Comparison of ENCODE assay signal across 13 cellular contexts in the genomic region with DNA sequence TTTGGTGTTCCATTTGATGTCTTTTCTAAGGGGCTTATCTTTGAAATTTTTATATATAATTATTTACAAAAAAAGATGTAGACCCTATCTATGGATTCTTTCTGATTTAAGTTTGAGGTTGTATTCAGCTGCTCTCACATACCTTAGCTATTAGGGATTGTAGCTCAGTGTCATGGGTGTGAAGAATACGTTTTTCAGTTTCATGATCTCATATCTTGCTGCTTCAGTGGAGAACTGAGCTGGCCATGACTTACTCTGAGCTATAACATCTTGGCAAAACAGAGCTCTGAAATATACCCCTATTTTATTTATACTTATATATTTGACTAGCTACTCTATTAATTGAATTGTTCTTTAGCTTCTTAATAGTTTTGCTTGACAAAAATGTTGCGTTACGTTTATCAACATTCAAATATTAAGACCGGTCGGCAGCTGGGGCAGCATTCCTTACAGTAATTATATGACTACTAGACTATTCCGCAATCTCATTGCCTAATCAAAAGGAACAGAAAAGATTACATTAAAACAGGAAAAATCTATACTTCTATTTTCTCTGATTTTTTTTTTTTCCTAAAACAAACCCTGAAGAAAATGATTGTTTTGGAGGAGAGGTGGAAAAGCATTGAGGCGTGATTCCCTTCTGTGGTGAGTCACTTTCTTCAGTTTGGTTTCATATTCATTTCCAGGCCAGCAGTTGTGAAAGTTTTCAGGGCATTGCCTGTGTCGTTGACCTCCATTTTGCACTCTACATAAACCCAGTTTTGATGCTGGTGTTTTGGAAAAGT. TPM values are rescaled to one million over a fixed set of nuclear protein-coding genes. Genes with fewer than 3 reads are reported as not detected.
DNase-seq lines count a peak whose midpoint lies in the region; ATAC-seq, FAIRE-seq and TF ChIP-seq lines count a peak whose summit lies in the region.
"Had no signal": no experiment of that assay in that cellular context is flagged by ENCODE, and none has a peak within 500 bp of the region (broad histone marks: within the 10 kb centered on the region; RNA-seq: fewer than 3 reads in every experiment).

No MANE protein-coding gene starts in this region.

- 39 to 53% (median 45%) methylated on average over 8 of the region's 8 CpGs for WGBS in small intestine, 3 donors

- H3K4me1 ChIP-seq in small intestine (ENCODE audit: control insufficient read depth in 2 of 2, insufficient read depth in 1 of 2, low read depth in 1 of 2, low read length in 1 of 2), result no peaks in the 10 kb centered on the region
- H3K4me1 ChIP-seq: stomach had no signal

- ATAC-seq in GM21619 (IDR thresholded peaks at IDR 0.05; ENCODE audit: unreplicated experiment), result no peak
- ATAC-seq in GM19395 (IDR thresholded peaks at IDR 0.05; ENCODE audit: unreplicated experiment), result no peak
- ATAC-seq: Right ventricle myocardium inferior had no signal

- FAIRE-seq in small intestine (lab: Jason Lieb, UNC), result no peak

- no peak overlapping the region for H3K27ac ChIP-seq in small intestine (ENCODE audit: low read depth in 1 of 2, low read length in 1 of 2)
- H3K27ac ChIP-seq: HL-60, stomach had no signal

- TF ChIP-seq CTCF in GM13976 (IDR thresholded peaks at IDR 0.05; ENCODE audit: borderline replicate concordance, control extremely low read depth, extremely low read depth, insufficient read depth, missing control alignments) (no peak), epithelial cell of proximal tubule (conservative IDR thresholded peaks at IDR 0.05; ENCODE audit: low read depth, low read length) (no peak)

- no peaks in the 10 kb centered on the region for H3K9me3 ChIP-seq in small intestine (ENCODE audit: control insufficient read depth, low read depth)
- H3K9me3 ChIP-seq: stomach had no signal

- DNase-seq in GM13976 (ENCODE audit: low spot score) (peak; percentile 57), NCI-H460 (ENCODE audit: extremely low read depth, low read depth) (peak; percentile 58), epithelial cell of proximal tubule (ENCODE audit: low read depth) (peak; percentile 78), small intestine (peak; percentile 5), SK-N-DZ (ENCODE audit: low spot score) (no peak)
- DNase-seq: effector CD8-positive, alpha-beta T cell; NCI-H1930; nephron progenitor cell; stomach had no signal

- H3K4me3 ChIP-seq in epithelial cell of proximal tubule (ENCODE audit: low read depth, low read length) (no peak overlapping the region), small intestine (ENCODE audit: low read depth in 1 of 2, low read length in 2 of 2) (no peak overlapping the region)
- H3K4me3 ChIP-seq: stomach had no signal

- H3K36me3 ChIP-seq in small intestine (ENCODE audit: control insufficient read depth in 2 of 2, insufficient read depth in 2 of 2, low read length in 2 of 2), result no peaks in the 10 kb centered on the region
- H3K36me3 ChIP-seq: stomach had no signal

- in situ Hi-C loops in GM13976 (cut with MboI; ENCODE audit: low sequenced_read_pairs, unreplicated experiment), result no loop called here

- peaks cover 0 to 6% of the 10 kb centered on the region in 2 donors for H3K27me3 ChIP-seq in small intestine (ENCODE audit: control insufficient read depth in 2 of 2, insufficient read depth in 2 of 2, low read length in 2 of 2)

RNA-seq across cellular contexts. Expression of a gene that starts 24.1 kb away (rescaled TPM):
- not detected in 2 replicates for total RNA-seq in NCI-H460 (2014; rRNA removed; shearing (Covaris generic))
- not detected in 2 replicates for polyA plus RNA-seq in NCI-H460 (2014; cell fraction: nucleus; rRNA removed)
- total RNA-seq in epithelial cell of proximal tubule, result not detected in 2 replicates
- polyA plus RNA-seq in small intestine, result under 1 TPM in 1 of 3 donors, not detected in 2; 0.48 TPM
- not detected in 2 replicates for polyA plus RNA-seq in SK-N-DZ (2014; cell fraction: cytosol; rRNA removed)
- polyA plus RNA-seq in SK-N-DZ (2014; cell fraction: nucleus; rRNA removed), result not detected in 2 replicates
- total RNA-seq: Right ventricle myocardium inferior had no signal

RNA-seq across cellular contexts. Expression of a gene that starts 27.5 kb away (rescaled TPM):
- total RNA-seq in NCI-H460 (2014; rRNA removed; shearing (Covaris generic)), result not detected in 2 replicates
- not detected in 2 replicates for polyA plus RNA-seq in NCI-H460 (2014; cell fraction: nucleus; rRNA removed)
- 0.17 TPM in 1 of 2 replicates, not detected in the other for total RNA-seq in epithelial cell of proximal tubule
- not detected for polyA plus RNA-seq in small intestine
- not detected in 2 replicates for polyA plus RNA-seq in SK-N-DZ (2014; cell fraction: cytosol; rRNA removed)
- polyA plus RNA-seq in SK-N-DZ (2014; cell fraction: nucleus; rRNA removed), result not detected in 2 replicates
- total RNA-seq: Right ventricle myocardium inferior, stomach had no signal
- polyA plus RNA-seq: stomach had no signal

RNA-seq across cellular contexts. Expression of a gene that starts 44.4 kb away (rescaled TPM):
- total RNA-seq in NCI-H460 (2014; rRNA removed; shearing (Covaris generic)), result not detected in 2 replicates
- polyA plus RNA-seq in NCI-H460 (2014; cell fraction: nucleus; rRNA removed), result not detected in 2 replicates
- total RNA-seq in epithelial cell of proximal tubule, result not detected in 2 replicates
- polyA plus RNA-seq in small intestine, result not detected
- polyA plus RNA-seq in SK-N-DZ (2014; cell fraction: cytosol; rRNA removed), result not detected in 2 replicates
- not detected in 2 replicates for polyA plus RNA-seq in SK-N-DZ (2014; cell fraction: nucleus; rRNA removed)
- total RNA-seq: Right ventricle myocardium inferior, stomach had no signal
- polyA plus RNA-seq: stomach had no signal

RNA-seq across cellular contexts. Expression of a gene that starts 54.7 kb away (rescaled TPM):
- not detected in 2 replicates for total RNA-seq in NCI-H460 (2014; rRNA removed; shearing (Covaris generic))
- polyA plus RNA-seq in NCI-H460 (2014; cell fraction: nucleus; rRNA removed), result not detected in 2 replicates
- not detected in 2 replicates for total RNA-seq in epithelial cell of proximal tubule
- polyA plus RNA-seq in small intestine, result under 1 TPM in 1 of 3 donors, not detected in 2; 0.03 TPM
- not detected in 2 replicates for polyA plus RNA-seq in SK-N-DZ (2014; cell fraction: cytosol; rRNA removed)
- polyA plus RNA-seq in SK-N-DZ (2014; cell fraction: nucleus; rRNA removed), result not detected in 2 replicates
- total RNA-seq: Right ventricle myocardium inferior, stomach had no signal
- polyA plus RNA-seq: stomach had no signal
